24 cellular contexts compared by ENCODE assay signal in genomic region chr1:231381729-231382128, GRCh38.
"Had no signal": no experiment of that assay in that cellular context is flagged by ENCODE, and none has a peak within 500 bp of the region (broad histone marks: within the 10 kb centered on the region; RNA-seq: fewer than 3 reads in every experiment).

No MANE protein-coding gene starts in this region.

- H3K4me3 ChIP-seq: body of pancreas, heart right ventricle, left lung, lung, tibial nerve had no signal

- DNase-seq: activated B cell treated with CpG ODN at 0.5 μM for 24 hours; activated CD4-positive, alpha-beta T cell treated with anti-CD3 and anti-CD28 coated beads, Interleukin-2, amount 50 U/mL, for 1 hour; activated CD8-positive, alpha-beta T cell treated with anti-CD3 and anti-CD28 coated beads for 36 hours; activated naive CD4-positive, alpha-beta T cell; activated naive CD8-positive, alpha-beta T cell treated with anti-CD3 and anti-CD28 coated beads for 36 hours; activated T-cell treated with anti-CD3 and anti-CD28 coated beads, Interleukin-2, amount 50 U/mL, for 72 hours; adrenal gland; aorta; body of pancreas; cortex of kidney; effector memory CD8-positive, alpha-beta T cell; foreskin fibroblast; heart right ventricle; kidney glomerular epithelial cell; left lung; right cardiac atrium; stimulated activated CD4-positive, alpha-beta T cell treated with anti-CD3 and anti-CD28 coated beads, Interleukin-15, amount 100 ng/mL, for 24 hours; stimulated activated CD4-positive, alpha-beta T cell treated with anti-CD3 and anti-CD28 coated beads, Interleukin-2, amount 100 ng/mL, for 24 hours; stimulated activated naive CD4-positive, alpha-beta T cell; T-cell had no signal

- H3K9me3 ChIP-seq: adrenal gland, body of pancreas, heart right ventricle, left lung, tibial nerve had no signal

- H3K9ac ChIP-seq: parathyroid adenoma had no signal

- H3K27me3 ChIP-seq: adrenal gland, body of pancreas, heart right ventricle, left lung, tibial nerve had no signal

- ATAC-seq: activated CD8-positive, alpha-beta T cell treated with anti-CD3 and anti-CD28 coated beads for 36 hours; activated T-cell treated with anti-CD3 and anti-CD28 coated beads, Interleukin-2, amount 50 U/mL, for 72 hours; body of pancreas; effector memory CD8-positive, alpha-beta T cell; left lung; T-cell had no signal

- H3K27ac ChIP-seq: adrenal gland, body of pancreas, left lung, parathyroid adenoma, tibial nerve had no signal

- H2AFZ ChIP-seq: parathyroid adenoma had no signal

- H3K9me3 Mint-ChIP-seq: activated B cell treated with CpG ODN at 0.5 μM for 24 hours; activated CD8-positive, alpha-beta T cell treated with anti-CD3 and anti-CD28 coated beads for 36 hours; activated naive CD8-positive, alpha-beta T cell treated with anti-CD3 and anti-CD28 coated beads for 36 hours; activated T-cell treated with anti-CD3 and anti-CD28 coated beads, Interleukin-2, amount 50 U/mL, for 72 hours; effector memory CD8-positive, alpha-beta T cell; T-cell; T-helper 2 cell treated with Interferon-gamma antibody and Interleukin-4, amounts not matched to agents 5 μg/mL and 100 μg/mL, for 36 hours had no signal

- H3K4me3 Mint-ChIP-seq: activated B cell treated with CpG ODN at 0.5 μM for 24 hours; activated CD8-positive, alpha-beta T cell treated with anti-CD3 and anti-CD28 coated beads for 36 hours; activated naive CD8-positive, alpha-beta T cell treated with anti-CD3 and anti-CD28 coated beads for 36 hours; activated T-cell treated with anti-CD3 and anti-CD28 coated beads, Interleukin-2, amount 50 U/mL, for 72 hours; effector memory CD8-positive, alpha-beta T cell; T-cell; T-helper 2 cell treated with Interferon-gamma antibody and Interleukin-4, amounts not matched to agents 5 μg/mL and 100 μg/mL, for 36 hours had no signal

- H3K27me3 Mint-ChIP-seq: activated B cell treated with CpG ODN at 0.5 μM for 24 hours; activated CD8-positive, alpha-beta T cell treated with anti-CD3 and anti-CD28 coated beads for 36 hours; activated naive CD8-positive, alpha-beta T cell treated with anti-CD3 and anti-CD28 coated beads for 36 hours; effector memory CD8-positive, alpha-beta T cell; T-cell had no signal

- H3K36me3 Mint-ChIP-seq: T-cell had no signal

- H3K36me3 ChIP-seq: adrenal gland, heart right ventricle, left lung, tibial nerve had no signal

- H3K27ac Mint-ChIP-seq: activated B cell treated with CpG ODN at 0.5 μM for 24 hours; activated CD8-positive, alpha-beta T cell treated with anti-CD3 and anti-CD28 coated beads for 36 hours; activated naive CD8-positive, alpha-beta T cell treated with anti-CD3 and anti-CD28 coated beads for 36 hours; activated T-cell treated with anti-CD3 and anti-CD28 coated beads, Interleukin-2, amount 50 U/mL, for 72 hours; T-cell; T-helper 2 cell treated with Interferon-gamma antibody and Interleukin-4, amounts not matched to agents 5 μg/mL and 100 μg/mL, for 36 hours had no signal
